8 cellular contexts compared by ENCODE assay signal in genomic region chr6:106089981-106090380, GRCh38. TPM values are rescaled to one million over a fixed set of nuclear protein-coding genes. Genes with fewer than 3 reads are reported as not detected.
A peak's percentile ranks its signal among the peaks of the same experiment; 100 is the strongest.
DNase-seq lines count a peak whose midpoint lies in the region; ATAC-seq and TF ChIP-seq lines count a peak whose summit lies in the region.

No MANE protein-coding gene starts in this region.

- TF ChIP-seq CTCF in HEK293 (tag by site-specific recombination; IDR thresholded peaks at IDR 0.05) = peak; percentile 48; the same call in 1 of the 2 replicates
- TF ChIP-seq CTCF in activated CD8-positive, alpha-beta T cell treated with anti-CD3 and anti-CD28 coated beads for 36 hours (IDR thresholded peaks at IDR 0.05) = no peak
- peak in 2 of 6 experiments; percentile 17 to 29 for TF ChIP-seq CTCF in thyroid gland (IDR thresholded peaks at IDR 0.05)
- TF ChIP-seq CTCF in tibial artery (IDR thresholded peaks at IDR 0.05) = no peak

- H3K4me1 ChIP-seq in CD4-positive, CD25-positive, alpha-beta regulatory T cell (ENCODE audit: control insufficient read depth, insufficient read depth, low read length, poor library complexity, severe bottlenecking) = peaks cover 92% of the 10 kb centered on the region
- peaks cover 6% of the 10 kb centered on the region for H3K4me1 ChIP-seq in HEK293 (ENCODE audit: control insufficient read depth, insufficient read depth, low read length)
- peaks cover 7% of the 10 kb centered on the region for H3K4me1 ChIP-seq in mesenchymal stem cell (ENCODE audit: control insufficient read depth, insufficient read depth, low read depth, low read length)
- peaks cover 13 to 24% of the 10 kb centered on the region in 2 donors for H3K4me1 ChIP-seq in thyroid gland
- H3K4me1 ChIP-seq in tibial artery = peaks cover 0 to 26% (median 10%) of the 10 kb centered on the region in 4 donors

- no peak overlapping the region for H2BK5ac ChIP-seq in mesenchymal stem cell (ENCODE audit: low read depth, low read length, poor library complexity, severe bottlenecking)

- H3K4me1 Mint-ChIP-seq in CD4-positive, CD25-positive, alpha-beta regulatory T cell = peaks cover 33 to 90% (median 70%) of the 10 kb centered on the region in 4 donors
- peaks cover 55% of the 10 kb centered on the region for H3K4me1 Mint-ChIP-seq in activated CD8-positive, alpha-beta T cell treated with anti-CD3 and anti-CD28 coated beads for 36 hours (ENCODE audit: low read depth)

- H2BK120ac ChIP-seq in mesenchymal stem cell (ENCODE audit: low read depth, low read length) = no peak overlapping the region

- no peak for TF ChIP-seq POLR2A in thyroid gland (IDR thresholded peaks at IDR 0.05)

- H3K23ac ChIP-seq in mesenchymal stem cell (ENCODE audit: low read length in 2 of 2) = no peak overlapping the region

- peak in 2 of 3 donors; percentile 52 to 71 for DNase-seq in CD4-positive, CD25-positive, alpha-beta regulatory T cell
- peak; percentile 28 for DNase-seq in activated CD8-positive, alpha-beta T cell treated with anti-CD3 and anti-CD28 coated beads for 36 hours
- peak; percentile 32 for DNase-seq in mesenchymal stem cell
- DNase-seq in thyroid gland = no peak
- no peak for DNase-seq in substantia nigra (lab: John Stamatoyannopoulos, UW)
- DNase-seq in tibial artery = no peak

- POLR2A ChIA-PET in HEK293 (lab: Yijun Ruan, JAX) = no interaction called here
- POLR2A ChIA-PET in activated CD8-positive, alpha-beta T cell treated with anti-CD3 and anti-CD28 coated beads for 36 hours (lab: Charles Lee) = interaction anchor here (2.5 kb wide), 1 partner anchor 9 kb away, joined by 17 read pairs; no protein-coding TSS in a partner anchor

- no peaks in the 10 kb centered on the region for H3K9me3 ChIP-seq in CD4-positive, CD25-positive, alpha-beta regulatory T cell (ENCODE audit: control insufficient read depth in 2 of 2, low read length in 2 of 2)
- no peaks in the 10 kb centered on the region for H3K9me3 ChIP-seq in HEK293 (ENCODE audit: control insufficient read depth, insufficient read depth, low read depth, low read length)
- no peaks in the 10 kb centered on the region for H3K9me3 ChIP-seq in mesenchymal stem cell (ENCODE audit: control insufficient read depth, low read length)
- no peaks in the 10 kb centered on the region for H3K9me3 ChIP-seq in thyroid gland
- no peaks in the 10 kb centered on the region for H3K9me3 ChIP-seq in tibial artery

- H3K9ac ChIP-seq in mesenchymal stem cell (ENCODE audit: low read length) = peak overlapping the region; percentile 29

- H2AK5ac ChIP-seq in mesenchymal stem cell (ENCODE audit: low read length, severe bottlenecking) = no peak overlapping the region

- CTCF ChIA-PET in HEK293 (lab: Yijun Ruan, JAX) = interaction anchor here (0.5 to 2.4 kb wide), 14 partner anchors 18 to 461 kb away, joined by 3 to 32 read pairs (median 4); no protein-coding TSS in a partner anchor
- CTCF ChIA-PET in activated CD8-positive, alpha-beta T cell treated with anti-CD3 and anti-CD28 coated beads for 36 hours (lab: Charles Lee) = interaction anchor here (0.8 to 2.9 kb wide), 15 partner anchors 9 to 143 kb away, joined by 3 to 31 read pairs (median 4); no protein-coding TSS in a partner anchor

- H4K8ac ChIP-seq in mesenchymal stem cell (ENCODE audit: low read length) = no peak overlapping the region

- peak overlapping the region; percentile 66 for H3K27ac ChIP-seq in CD4-positive, CD25-positive, alpha-beta regulatory T cell (ENCODE audit: insufficient read depth, low read length, poor library complexity, severe bottlenecking)
- H3K27ac ChIP-seq in HEK293 (ENCODE audit: extremely low read depth, low read depth, low read length) = no peak overlapping the region
- no peak overlapping the region for H3K27ac ChIP-seq in mesenchymal stem cell (ENCODE audit: low read length, poor library complexity, severe bottlenecking)
- peak overlapping the region in 1 of 3 donors; percentile 13 for H3K27ac ChIP-seq in thyroid gland
- no peak overlapping the region for H3K27ac ChIP-seq in substantia nigra (ENCODE audit: low read depth, low read length, poor library complexity, severe bottlenecking)
- H3K27ac ChIP-seq in tibial artery = no peak overlapping the region

- peak; percentile 28 to 32 for ATAC-seq in CD4-positive, CD25-positive, alpha-beta regulatory T cell (ENCODE audit: low read depth in 2 of 2)
- no peak for ATAC-seq in activated CD8-positive, alpha-beta T cell treated with anti-CD3 and anti-CD28 coated beads for 36 hours
- no peak for ATAC-seq in HG02884 (IDR thresholded peaks at IDR 0.05; ENCODE audit: unreplicated experiment)

- H3K27ac Mint-ChIP-seq in CD4-positive, CD25-positive, alpha-beta regulatory T cell = peak overlapping the region; percentile 32 to 97 (median 56)
- peak overlapping the region; percentile 27 for H3K27ac Mint-ChIP-seq in activated CD8-positive, alpha-beta T cell treated with anti-CD3 and anti-CD28 coated beads for 36 hours

- intact Hi-C loops in activated CD8-positive, alpha-beta T cell treated with anti-CD3 and anti-CD28 coated beads for 36 hours (cut with micrococcal nuclease) = loop anchor here (10.0 kb wide), 1 partner anchor 135 kb away; no protein-coding TSS in a partner anchor
- intact Hi-C loops in thyroid gland (cut with DNase I) (loop anchor here (10.0 kb wide), 1 partner anchor 355 kb away; no protein-coding TSS in a partner anchor), tibial artery (cut with DNase I; ENCODE audit: low total_unique reads) (no loop called here)

- peaks cover 4% of the 10 kb centered on the region for H3K27me3 Mint-ChIP-seq in CD4-positive, CD25-positive, alpha-beta regulatory T cell
- H3K27me3 Mint-ChIP-seq in activated CD8-positive, alpha-beta T cell treated with anti-CD3 and anti-CD28 coated beads for 36 hours = peaks cover 52% of the 10 kb centered on the region

- H3K9me3 Mint-ChIP-seq in CD4-positive, CD25-positive, alpha-beta regulatory T cell = no peaks in the 10 kb centered on the region
- no peaks in the 10 kb centered on the region for H3K9me3 Mint-ChIP-seq in activated CD8-positive, alpha-beta T cell treated with anti-CD3 and anti-CD28 coated beads for 36 hours

- peak overlapping the region; percentile 94 for H3K4me3 ChIP-seq in CD4-positive, CD25-positive, alpha-beta regulatory T cell (ENCODE audit: low read depth, low read length)
- no peak overlapping the region for H3K4me3 ChIP-seq in HEK293 (ENCODE audit: low read depth, low read length)
- peak overlapping the region in 1 of 2 experiments; percentile 9 for H3K4me3 ChIP-seq in mesenchymal stem cell (ENCODE audit: insufficient read depth in 1 of 2, low read depth in 1 of 2, low read length in 2 of 2)
- no peak overlapping the region for H3K4me3 ChIP-seq in thyroid gland (replicated peaks in 1 of 3)
- H3K4me3 ChIP-seq in tibial artery = no peak overlapping the region

- H2BK15ac ChIP-seq in mesenchymal stem cell (ENCODE audit: low read depth, poor library complexity, severe bottlenecking) = no peak overlapping the region

- no peak overlapping the region for H2BK12ac ChIP-seq in mesenchymal stem cell (ENCODE audit: low read length in 2 of 2)

- peaks cover 8% of the 10 kb centered on the region for H3K36me3 Mint-ChIP-seq in CD4-positive, CD25-positive, alpha-beta regulatory T cell
- peaks cover 17% of the 10 kb centered on the region for H3K36me3 Mint-ChIP-seq in activated CD8-positive, alpha-beta T cell treated with anti-CD3 and anti-CD28 coated beads for 36 hours (ENCODE audit: low read depth)

- peak overlapping the region; percentile 90 to 94 (median 94) for H3K4me3 Mint-ChIP-seq in CD4-positive, CD25-positive, alpha-beta regulatory T cell
- peak overlapping the region; percentile 78 for H3K4me3 Mint-ChIP-seq in activated CD8-positive, alpha-beta T cell treated with anti-CD3 and anti-CD28 coated beads for 36 hours

- WGBS in mesenchymal stem cell = 90% methylated on average over 4 of the region's 4 CpGs
- 68 to 75% methylated on average over 4 of the region's 4 CpGs for WGBS in thyroid gland, 2 donors

- no peaks in the 10 kb centered on the region for H3K27me3 ChIP-seq in CD4-positive, CD25-positive, alpha-beta regulatory T cell (ENCODE audit: control insufficient read depth, insufficient read depth, low read length)
- H3K27me3 ChIP-seq in mesenchymal stem cell (ENCODE audit: control insufficient read depth in 1 of 2, insufficient read depth in 1 of 2, low read length in 2 of 2) (no peaks in the 10 kb centered on the region), thyroid gland (no peaks in the 10 kb centered on the region), tibial artery (peaks cover 0 to 48% of the 10 kb centered on the region in 2 donors)

- no peak overlapping the region for H3K14ac ChIP-seq in mesenchymal stem cell (ENCODE audit: low read length in 2 of 2)

- peaks cover 3% of the 10 kb centered on the region for H3K79me1 ChIP-seq in mesenchymal stem cell (replicated peaks; ENCODE audit: low read length, poor library complexity, severe bottlenecking)

- H4K91ac ChIP-seq in mesenchymal stem cell (ENCODE audit: low read length) = no peak overlapping the region

- H3K4me2 ChIP-seq in mesenchymal stem cell (ENCODE audit: low read length, poor library complexity, severe bottlenecking) = no peak overlapping the region

- H3K18ac ChIP-seq in mesenchymal stem cell (ENCODE audit: low read depth in 1 of 2, low read length in 2 of 2) = no peak overlapping the region

- no peak overlapping the region for H3K4ac ChIP-seq in mesenchymal stem cell (ENCODE audit: low read depth in 1 of 2, low read length in 2 of 2)

- H3K36me3 ChIP-seq in CD4-positive, CD25-positive, alpha-beta regulatory T cell (ENCODE audit: control insufficient read depth, insufficient read depth, low read length) = no peaks in the 10 kb centered on the region
- H3K36me3 ChIP-seq in HEK293 (ENCODE audit: control insufficient read depth in 2 of 2, insufficient read depth in 1 of 2, low read length in 2 of 2) (no peaks in the 10 kb centered on the region), mesenchymal stem cell (ENCODE audit: control insufficient read depth in 1 of 2, insufficient read depth in 2 of 2, low read depth in 1 of 2, low read length in 2 of 2) (peaks cover 0 to 12% of the 10 kb centered on the region in 2 experiments), thyroid gland (no peaks in the 10 kb centered on the region), tibial artery (no peaks in the 10 kb centered on the region)

- no peak overlapping the region for H2AFZ ChIP-seq in mesenchymal stem cell (ENCODE audit: low read depth, low read length)

TF ChIP-seq in HEK293, 187 proteins besides CTCF, POLR2A, EP300 and RAD21:
- TF ChIP-seq ZNF133 (tag by site-specific recombination; IDR thresholded peaks at IDR 0.05) (no peak), ZNF426 (tag by site-specific recombination; IDR thresholded peaks at IDR 0.05) (no peak), ZNF654 (tag by site-specific recombination; IDR thresholded peaks at IDR 0.05; ENCODE audit: low read depth) (peak; percentile 41)

RNA-seq across cellular contexts. Expression of gene PRDM1, which starts 3.8 kb away (rescaled TPM):
- total RNA-seq in CD4-positive, CD25-positive, alpha-beta regulatory T cell = 327 TPM
- 10 to 100 TPM; 48.6 to 71.6 (median 64.7) TPM for polyA plus RNA-seq in CD4-positive, CD25-positive, alpha-beta regulatory T cell
- total RNA-seq in activated CD8-positive, alpha-beta T cell treated with anti-CD3 and anti-CD28 coated beads for 36 hours = 10 to 100 TPM; 24.6 to 24.7 TPM
- 7.5 TPM for polyA plus RNA-seq in mesenchymal stem cell (2013, experiment 1 of 2)
- polyA plus RNA-seq in mesenchymal stem cell (2013, experiment 2 of 2) = 7.3 TPM
- 1 to 10 TPM; 5.6 to 7.6 (median 7.0) TPM for total RNA-seq in thyroid gland

Comparison
In these comparisons a context has a peak if more than half of its experiments do, and no peak if none do; other contexts are left out.
1. ATAC-seq: peak in CD4-positive, CD25-positive, alpha-beta regulatory T cell (2 of 2); none in activated CD8-positive, alpha-beta T cell treated with anti-CD3 and anti-CD28 coated beads for 36 hours (single experiment) and HG02884 (single experiment).
2. DNase-seq: peak in CD4-positive, CD25-positive, alpha-beta regulatory T cell (2 of 3), activated CD8-positive, alpha-beta T cell treated with anti-CD3 and anti-CD28 coated beads for 36 hours (single experiment) and mesenchymal stem cell (single experiment); none in thyroid gland (0 of 2), substantia nigra (0 of 49) and tibial artery (0 of 2).
3. RNA of gene PRDM1, which starts 3.8 kb away (total RNA-seq): 327 TPM in CD4-positive, CD25-positive, alpha-beta regulatory T cell (single experiment); 24.6 to 24.7 TPM in activated CD8-positive, alpha-beta T cell treated with anti-CD3 and anti-CD28 coated beads for 36 hours and 5.6 to 7.6 TPM in thyroid gland; every median in the first group is over 10 times any median in the second.